In the genomic region with DNA sequence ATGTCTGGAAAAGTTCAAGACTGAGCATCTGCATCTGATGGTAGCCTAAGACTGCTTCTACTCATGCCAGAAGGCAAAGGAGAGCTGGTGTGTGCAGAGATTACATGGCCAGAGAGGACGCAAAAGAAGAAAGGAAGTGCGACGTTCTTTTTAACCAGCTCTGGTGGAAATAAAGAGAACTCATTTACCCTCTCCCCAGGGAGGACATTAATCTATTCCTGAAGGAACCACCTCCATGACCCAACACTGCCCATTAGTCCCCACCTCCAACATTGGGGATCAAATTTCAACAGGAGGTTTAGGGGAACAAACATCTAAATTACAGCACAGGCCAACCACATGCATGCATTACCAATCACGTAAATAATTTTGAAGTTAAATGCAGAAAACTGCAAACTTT, we compare ENCODE assay signal across 8 cellular contexts. TPM values are rescaled to one million over a fixed set of nuclear protein-coding genes. Genes with fewer than 3 reads are reported as not detected.
A peak's percentile ranks its signal among the peaks of the same experiment; 100 is the strongest.
DNase-seq lines count a peak whose midpoint lies in the region; ATAC-seq, FAIRE-seq and TF ChIP-seq lines count a peak whose summit lies in the region.

No MANE protein-coding gene starts in this region.

- H3K36me3 ChIP-seq in heart left ventricle (no peaks in the 10 kb centered on the region), upper lobe of right lung (no peaks in the 10 kb centered on the region), kidney (ENCODE audit: control insufficient read depth in 1 of 2, insufficient read depth in 2 of 2, low read length in 2 of 2) (no peaks in the 10 kb centered on the region)

- no peak for ATAC-seq in heart left ventricle
- no peak for ATAC-seq in Right ventricle myocardium superior (ENCODE audit: poor library complexity)
- no peak for ATAC-seq in activated B cell treated with CpG ODN at 0.5 μM for 24 hours (ENCODE audit: low read depth)
- no peak for ATAC-seq in upper lobe of right lung

- H3K27ac ChIP-seq in heart left ventricle (peak overlapping the region in 8 of 12 donors; percentile 84 to 95 (median 90)), upper lobe of right lung (peak overlapping the region; percentile 96), kidney (ENCODE audit: low read depth in 2 of 2, low read length in 2 of 2) (no peak overlapping the region)

- FAIRE-seq in kidney (lab: Jason Lieb, UNC): no peak

- peak overlapping the region in 10 of 12 donors; percentile 74 to 95 (median 88) for H3K4me3 ChIP-seq in heart left ventricle
- peak overlapping the region; percentile 98 for H3K4me3 ChIP-seq in upper lobe of right lung
- H3K4me3 ChIP-seq in kidney (ENCODE audit: low read length in 2 of 2): peak overlapping the region in 1 of 2 donors; percentile 73

- intact Hi-C loops in heart left ventricle (cut with DNase I): loop anchor here in 5 of 10 donors (5.0 to 10.0 kb wide), 8 partner anchors 43 to 152 kb away; a partner anchor contains a TSS
- intact Hi-C loops in Right ventricle myocardium superior (cut with DNase I): loop anchor here (5.0 to 10.0 kb wide), 2 partner anchors 74 to 108 kb away; a partner anchor contains a TSS
- intact Hi-C loops in activated B cell treated with CpG ODN at 0.5 μM for 24 hours (cut with micrococcal nuclease): loop anchor here (2.0 to 5.0 kb wide), 3 partner anchors 42 to 1327 kb away; a partner anchor contains a TSS
- intact Hi-C loops in upper lobe of right lung (cut with DNase I): no loop called here
- intact Hi-C loops in kidney (cut with DNase I): no loop called here

- POLR2A ChIA-PET in activated B cell treated with CpG ODN at 0.5 μM for 24 hours (lab: Charles Lee): interaction anchor here (0.7 to 4.9 kb wide), 3 partner anchors 28 to 665 kb away, joined by 4 to 128 read pairs (median 56); a partner anchor contains a TSS

- no peaks in the 10 kb centered on the region for H3K27me3 Mint-ChIP-seq in activated B cell treated with CpG ODN at 0.5 μM for 24 hours

- DNase-seq in heart left ventricle (no peak), Right ventricle myocardium superior (no peak), activated B cell treated with CpG ODN at 0.5 μM for 24 hours (no peak), iPS-NIHi11 (ENCODE audit: low spot score) (peak; percentile 23), upper lobe of right lung (no peak), SIG-M5 treated with dmso at 0.1 percent for 504 hours (lab: John Stamatoyannopoulos, UW; ENCODE audit: unreplicated experiment) (no peak), kidney (no peak)
- DNase-seq in activated effector memory CD4-positive, alpha-beta T cell treated with Interleukin-2 at 50 U/mL for 16 hours: no peak

- H3K27ac Mint-ChIP-seq in activated B cell treated with CpG ODN at 0.5 μM for 24 hours: peak overlapping the region; percentile 95

- H3K4me3 Mint-ChIP-seq in activated B cell treated with CpG ODN at 0.5 μM for 24 hours: peak overlapping the region; percentile 93

- no peak for TF ChIP-seq POLR2A in heart left ventricle (IDR thresholded peaks at IDR 0.05)

- H3K9ac ChIP-seq in kidney (ENCODE audit: low read length in 2 of 2): no peak overlapping the region

- no peaks in the 10 kb centered on the region for H3K27me3 ChIP-seq in heart left ventricle
- H3K27me3 ChIP-seq in upper lobe of right lung: no peaks in the 10 kb centered on the region

- H3K9me3 ChIP-seq in heart left ventricle (no peaks in the 10 kb centered on the region), upper lobe of right lung (no peaks in the 10 kb centered on the region), kidney (ENCODE audit: control insufficient read depth in 1 of 2, low read length in 2 of 2) (peaks cover 0 to 6% of the 10 kb centered on the region in 2 donors)

- H3K4me1 ChIP-seq in heart left ventricle (peaks cover 0 to 64% (median 22%) of the 10 kb centered on the region in 12 donors), upper lobe of right lung (peaks cover 30% of the 10 kb centered on the region), kidney (ENCODE audit: control insufficient read depth in 1 of 2, insufficient read depth in 1 of 2, low read depth in 1 of 2, low read length in 2 of 2) (peaks cover 4 to 8% of the 10 kb centered on the region in 2 donors)

- WGBS in heart left ventricle, 4 donors: 50 to 58% (median 51%) methylated on average over 4 of the region's 4 CpGs

- CTCF ChIA-PET in activated B cell treated with CpG ODN at 0.5 μM for 24 hours (lab: Charles Lee): interaction anchor here (1.1 to 3.5 kb wide), 4 partner anchors 108 to 153 kb away, joined by 3 to 31 read pairs (median 4); a partner anchor contains a TSS

- TF ChIP-seq CTCF in heart left ventricle (IDR thresholded peaks at IDR 0.05): no peak
- TF ChIP-seq CTCF in activated B cell treated with CpG ODN at 0.5 μM for 24 hours (IDR thresholded peaks at IDR 0.05): no peak
- no peak for TF ChIP-seq CTCF in upper lobe of right lung (IDR thresholded peaks at IDR 0.05)
- no peak for TF ChIP-seq CTCF in kidney (IDR thresholded peaks at IDR 0.05; ENCODE audit: borderline replicate concordance, extremely low read depth, insufficient read depth)

- H3K36me3 Mint-ChIP-seq in activated B cell treated with CpG ODN at 0.5 μM for 24 hours (ENCODE audit: low read depth): peaks cover 19% of the 10 kb centered on the region

- peaks cover 32% of the 10 kb centered on the region for H3K4me1 Mint-ChIP-seq in activated B cell treated with CpG ODN at 0.5 μM for 24 hours

- H3K9me3 Mint-ChIP-seq in activated B cell treated with CpG ODN at 0.5 μM for 24 hours: peaks cover 2% of the 10 kb centered on the region

RNA-seq across cellular contexts. Expression of a gene that starts 1.5 kb away (rescaled TPM):
- total RNA-seq in heart left ventricle: 10 to 100 TPM; 18.7 to 36.0 (median 23.4) TPM
- polyA plus RNA-seq in heart left ventricle: 10 to 100 TPM in 1 of 2 donors, 1 to 10 TPM in 1; 6.5 to 18.6 TPM
- 21.7 TPM for total RNA-seq in Right ventricle myocardium superior
- 29.7 and 30.8 TPM in 2 replicates for total RNA-seq in activated B cell treated with CpG ODN at 0.5 μM for 24 hours
- 54.0 TPM for total RNA-seq in upper lobe of right lung
- total RNA-seq in kidney: 46.8 TPM
- 12.6 TPM for polyA plus RNA-seq in kidney (ENCODE audit: insufficient read depth, low read depth, low replicate concordance)

RNA-seq across cellular contexts. Expression of a gene that starts 41.6 kb away (rescaled TPM):
- total RNA-seq in heart left ventricle (1 to 10 TPM; 1.0 to 5.3 (median 3.6) TPM), Right ventricle myocardium superior (1.8 TPM), activated B cell treated with CpG ODN at 0.5 μM for 24 hours (4.2 and 4.3 TPM in 2 replicates), upper lobe of right lung (7.8 TPM), kidney (5.4 TPM)
- polyA plus RNA-seq in heart left ventricle (1 to 10 TPM; 2.5 to 3.2 TPM), kidney (ENCODE audit: insufficient read depth, low read depth, low replicate concordance) (4.2 TPM)

Comparison
In these comparisons a context has a peak if more than half of its experiments do, and no peak if none do; other contexts are left out.
1. H3K27ac ChIP-seq: peak in heart left ventricle (8 of 12) and upper lobe of right lung (single experiment); none in kidney (0 of 2).
2. intact Hi-C loops: an anchor here in Right ventricle myocardium superior (5.0 to 10.0 kb wide) and activated B cell treated with CpG ODN at 0.5 μM for 24 hours (2.0 to 5.0 kb wide); none called in upper lobe of right lung and kidney.